Comparison of ENCODE assay signal across 25 cellular contexts in the genomic region with DNA sequence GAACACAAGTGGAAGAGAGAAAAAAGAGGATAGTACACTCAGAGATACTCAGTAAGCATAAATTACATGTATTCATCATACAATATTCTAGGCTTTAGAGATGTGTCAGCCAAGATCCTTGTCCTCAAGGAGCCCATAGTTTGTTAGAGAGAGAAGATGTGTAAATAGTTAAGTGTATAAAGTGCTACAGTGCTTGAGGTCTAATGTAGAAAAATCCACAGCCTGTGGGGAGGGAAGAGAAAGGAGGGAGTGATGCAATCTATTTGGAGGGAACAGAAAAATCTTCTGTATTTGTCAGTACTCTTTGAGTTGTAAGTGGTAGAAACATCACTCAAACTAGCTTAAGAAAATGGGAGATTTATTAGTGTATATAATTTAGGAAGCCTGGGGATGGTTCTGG.
DNase-seq lines count a peak whose midpoint lies in the region; ATAC-seq and TF ChIP-seq lines count a peak whose summit lies in the region.
"Had no signal": no experiment of that assay in that cellular context is flagged by ENCODE, and none has a peak within 500 bp of the region (broad histone marks: within the 10 kb centered on the region; RNA-seq: fewer than 3 reads in every experiment).

No MANE protein-coding gene starts in this region.

- H3K4me3 ChIP-seq in cardiac muscle cell (no peak overlapping the region), adipocyte (ENCODE audit: low read length) (no peak overlapping the region)
- H3K4me3 ChIP-seq: neural progenitor cell, prostate gland, tibial nerve had no signal

- H3K27me3 ChIP-seq in cardiac muscle cell, result no peaks in the 10 kb centered on the region
- H3K27me3 ChIP-seq in adipocyte (replicated peaks; ENCODE audit: control insufficient read depth, insufficient read depth, low read length), result no peaks in the 10 kb centered on the region
- H3K27me3 ChIP-seq: neural progenitor cell, tibial nerve had no signal

- DNase-seq in cardiac muscle cell (ENCODE audit: low read depth in 1 of 2, low spot score in 1 of 2) (peak in 1 of 2 donors; percentile 56), Right ventricle myocardium superior (no peak), adipocyte (ENCODE audit: low read depth) (peak; percentile 70), left lobe of liver (ENCODE audit: low spot score) (no peak)
- DNase-seq: activated CD4-positive, alpha-beta T cell treated with anti-CD3 and anti-CD28 coated beads, Interleukin-2, amount 50 U/mL, for 4 hours; activated CD8-positive, alpha-beta memory T cell treated with anti-CD3 and anti-CD28 coated beads, Interleukin-2, amount 50 U/mL, for 48 hours; activated naive CD8-positive, alpha-beta T cell treated with anti-CD3 and anti-CD28 coated beads, Interleukin-2, amount 10 ng/mL, durations not matched to agents 7 days and 5 days; C1 segment of cervical spinal cord; EL; NCI-H1417 treated with DMSO at 0.1 percent for 48 hours; NCI-H2107; NCI-H524; NK-92 treated with Interleukin-12 subunit alpha and Interleukin-12 subunit beta, amount 100 ng/mL, for 24 hours; SK-N-SH; stimulated activated CD4-positive, alpha-beta T cell treated with anti-CD3 and anti-CD28 coated beads, Interleukin-4, amount 100 ng/mL, for 1 hour; stimulated activated naive CD4-positive, alpha-beta T cell treated with Interleukin-2 at 50 U/mL for 16 hours had no signal

- H3K9ac ChIP-seq in adipocyte (ENCODE audit: low read length), result no peak overlapping the region
- H3K9ac ChIP-seq: neural progenitor cell, SK-N-SH had no signal

- no peaks in the 10 kb centered on the region for H3K36me3 ChIP-seq in cardiac muscle cell
- H3K36me3 ChIP-seq in adipocyte (ENCODE audit: control insufficient read depth, insufficient read depth, low read length, severe bottlenecking), result peaks cover 6% of the 10 kb centered on the region
- H3K36me3 ChIP-seq: neural progenitor cell, prostate gland, tibial nerve had no signal

- peaks cover 45% of the 10 kb centered on the region for H3K4me1 ChIP-seq in cardiac muscle cell (ENCODE audit: low read depth)
- H3K4me1 ChIP-seq in adipocyte (ENCODE audit: control insufficient read depth, insufficient read depth, low read length), result peaks cover 30% of the 10 kb centered on the region
- H3K4me1 ChIP-seq: prostate gland had no signal

- no peak for TF ChIP-seq CTCF in cardiac muscle cell (IDR thresholded peaks at IDR 0.05; ENCODE audit: low read depth, low read length)

- peak overlapping the region; percentile 24 for H3K27ac ChIP-seq in cardiac muscle cell
- peak overlapping the region; percentile 93 for H3K27ac ChIP-seq in temporal lobe (ENCODE audit: low read depth, low read length)
- H3K27ac ChIP-seq: neural progenitor cell, prostate gland had no signal

- intact Hi-C loops in Right ventricle myocardium superior (cut with DNase I), result no loop called here

- ATAC-seq in Right ventricle myocardium superior (ENCODE audit: poor library complexity) (no peak), left lobe of liver (peak; percentile 14), GM21367 (IDR thresholded peaks at IDR 0.05; ENCODE audit: unreplicated experiment) (no peak), HG02970 (IDR thresholded peaks at IDR 0.05; ENCODE audit: low FRiP score, unreplicated experiment) (no peak), HG03439 (IDR thresholded peaks at IDR 0.05; ENCODE audit: unreplicated experiment) (no peak)
- ATAC-seq: HepG2, Panc1 had no signal

- no peaks in the 10 kb centered on the region for H3K9me3 ChIP-seq in cardiac muscle cell (ENCODE audit: low read depth)
- H3K9me3 ChIP-seq in adipocyte (ENCODE audit: control insufficient read depth, low read length), result no peaks in the 10 kb centered on the region
- H3K9me3 ChIP-seq: prostate gland, SK-N-SH, tibial nerve had no signal
